ENCODE assay signal across 8 cellular contexts in the genomic region with DNA sequence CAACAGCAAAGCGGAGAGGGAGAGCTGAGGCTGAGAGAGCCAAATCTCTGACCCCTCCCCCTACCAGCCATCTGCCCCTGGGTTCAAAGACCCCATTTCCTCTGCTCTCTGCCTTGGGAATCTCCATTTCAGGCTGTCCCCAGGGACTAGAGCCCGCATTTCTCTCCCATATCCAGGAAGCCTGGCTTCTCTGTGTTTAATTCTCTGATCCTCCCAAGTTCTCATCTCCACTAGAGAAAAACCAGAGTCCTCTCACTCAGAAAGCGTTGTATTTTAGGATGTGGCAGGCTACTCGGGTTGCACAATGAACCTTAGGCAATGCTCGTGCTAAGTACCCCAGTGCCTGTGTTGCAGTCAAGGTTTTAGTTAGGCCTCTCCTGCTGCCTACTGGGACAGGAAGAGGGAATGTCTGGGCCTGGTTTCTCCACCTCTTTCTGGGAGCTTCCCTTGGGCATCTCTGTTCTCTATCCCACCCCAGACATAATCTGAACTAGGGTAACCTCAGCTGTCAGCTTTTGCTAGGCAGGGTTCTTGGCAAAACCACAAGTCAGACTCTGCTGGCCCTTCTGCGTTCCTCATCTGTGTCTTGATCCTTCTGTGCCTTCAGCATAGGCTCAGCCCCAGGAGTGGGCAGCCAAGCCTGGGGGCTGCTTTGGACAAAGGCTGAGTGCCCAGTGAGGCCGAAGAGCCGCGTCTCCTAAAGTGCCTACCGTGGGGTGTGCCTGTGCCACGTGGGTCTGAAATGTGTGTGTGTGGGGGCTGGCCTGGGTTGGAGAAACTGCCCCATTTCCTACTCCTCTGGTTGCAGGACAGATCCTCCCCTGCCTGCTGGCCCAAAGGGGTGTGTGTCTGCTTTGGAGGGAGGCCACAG.
A peak's percentile ranks its signal among the peaks of the same experiment; 100 is the strongest.
DNase-seq lines count a peak whose midpoint lies in the region; ATAC-seq and TF ChIP-seq lines count a peak whose summit lies in the region.

No MANE protein-coding gene starts in this region.

- 0 out of 2 replicates have a peak, but pooled peaks cover 2% of the 10 kb centered on the region for H3K4me1 ChIP-seq in PC-9 (replicated peaks; ENCODE audit: insufficient read depth)

- H3F3A ChIP-seq in PC-9 (ENCODE audit: insufficient read depth, low read depth), result peaks cover 13% of the 10 kb centered on the region; the same call in 1 of the 2 replicates

- intact Hi-C loops in PC-9 (cut with micrococcal nuclease; ENCODE audit: unreplicated experiment), result no loop called here
- intact Hi-C loops in sciatic nerve (cut with DNase I), result no loop called here

- BruUV-seq in PC-9 (replicated peaks; lab: Mats Ljungman, UMichigan), result no TSS peak

- no peak overlapping the region for H2AFZ ChIP-seq in PC-9

- DNase-seq in PC-9, result no peak
- DNase-seq in fibroblast of the aortic adventitia (ENCODE audit: low read depth), result peak; percentile 88
- DNase-seq in sciatic nerve (ENCODE audit: low spot score), result peak; percentile 71
- DNase-seq in HK-2 (ENCODE audit: unreplicated experiment), result no peak
- DNase-seq in glomerular visceral epithelial cell (ENCODE audit: extremely low spot score), result no peak
- DNase-seq in NCI-H748 (lab: John Stamatoyannopoulos, UW; ENCODE audit: unreplicated experiment), result no peak
- DNase-seq in NCI-H446 treated with DMSO at 0.1 percent for 48 hours (lab: John Stamatoyannopoulos, UW), result no peak

- H3K27ac ChIP-seq in PC-9, result peak overlapping the region; percentile 20; the same call in 1 of the 2 replicates

- no peaks in the 10 kb centered on the region for H4K20me1 ChIP-seq in PC-9 (ENCODE audit: insufficient read depth)

- ATAC-seq in GM18868 (IDR thresholded peaks at IDR 0.05; ENCODE audit: unreplicated experiment) (peak; percentile 53), sciatic nerve (peak; percentile 88)

- TF ChIP-seq CTCF in PC-9 (conservative IDR thresholded peaks at IDR 0.05), result no peak
- TF ChIP-seq CTCF in fibroblast of the aortic adventitia (IDR thresholded peaks at IDR 0.05; ENCODE audit: insufficient read depth, low read length), result no peak

- POLR2A ChIA-PET in PC-9 (lab: Charles Lee; ENCODE audit: unreplicated experiment), result interaction anchor here (0.6 kb wide), 2 partner anchors 42 to 86 kb away, joined by 6 to 20 read pairs; no protein-coding TSS in a partner anchor

- no peaks in the 10 kb centered on the region for H3K36me3 ChIP-seq in PC-9 (ENCODE audit: low read depth)

- H3K4me3 ChIP-seq in PC-9 (no peak overlapping the region), fibroblast of the aortic adventitia (ENCODE audit: low read depth, low read length) (no peak overlapping the region)

- H3K4me2 ChIP-seq in PC-9, result no peak overlapping the region

- no peaks in the 10 kb centered on the region for H3K9me2 ChIP-seq in PC-9 (ENCODE audit: insufficient read depth)

- H3K27me3 ChIP-seq in PC-9 (ENCODE audit: insufficient read depth, low read depth), result no peaks in the 10 kb centered on the region

- CTCF ChIA-PET in PC-9 (lab: Charles Lee), result no interaction called here

- H3K9me3 ChIP-seq in PC-9 (ENCODE audit: insufficient read depth, low read depth), result no peaks in the 10 kb centered on the region

- no peaks in the 10 kb centered on the region for H3K79me2 ChIP-seq in PC-9 (ENCODE audit: low read depth)

Comparison
In these comparisons a context has a peak if more than half of its experiments do, and no peak if none do; other contexts are left out.
1. DNase-seq: peak in fibroblast of the aortic adventitia (single experiment) and sciatic nerve (single experiment); none in PC-9 (0 of 2), HK-2 (single experiment), glomerular visceral epithelial cell (single experiment), NCI-H748 (single experiment) and NCI-H446 treated with DMSO at 0.1 percent for 48 hours (single experiment).